1 cellular context compared by ENCODE assay signal in genomic region chr9:129435996-129436676, GRCh38.
TF ChIP-seq lines count a peak whose summit lies in the region.

No MANE protein-coding gene starts in this region.

TF ChIP-seq in GM23338, 12 proteins besides CTCF, POLR2A, EP300 and RAD21 (continued from another document):
- TF ChIP-seq ZNF462 (CRISPR knock-in tag; IDR thresholded peaks at IDR 0.05) (no peak), CREB1 (CRISPR knock-in tag; IDR thresholded peaks at IDR 0.05; ENCODE audit: low read depth) (no peak), POLR2AphosphoS5 (IDR thresholded peaks at IDR 0.05; ENCODE audit: low read depth) (no peak), REST (IDR thresholded peaks at IDR 0.05; ENCODE audit: unreplicated experiment) (no peak), EZH2phosphoT487 (IDR thresholded peaks at IDR 0.05; ENCODE audit: unreplicated experiment) (no peak), ETS1 (IDR thresholded peaks at IDR 0.05) (no peak)
